In the genomic region with DNA sequence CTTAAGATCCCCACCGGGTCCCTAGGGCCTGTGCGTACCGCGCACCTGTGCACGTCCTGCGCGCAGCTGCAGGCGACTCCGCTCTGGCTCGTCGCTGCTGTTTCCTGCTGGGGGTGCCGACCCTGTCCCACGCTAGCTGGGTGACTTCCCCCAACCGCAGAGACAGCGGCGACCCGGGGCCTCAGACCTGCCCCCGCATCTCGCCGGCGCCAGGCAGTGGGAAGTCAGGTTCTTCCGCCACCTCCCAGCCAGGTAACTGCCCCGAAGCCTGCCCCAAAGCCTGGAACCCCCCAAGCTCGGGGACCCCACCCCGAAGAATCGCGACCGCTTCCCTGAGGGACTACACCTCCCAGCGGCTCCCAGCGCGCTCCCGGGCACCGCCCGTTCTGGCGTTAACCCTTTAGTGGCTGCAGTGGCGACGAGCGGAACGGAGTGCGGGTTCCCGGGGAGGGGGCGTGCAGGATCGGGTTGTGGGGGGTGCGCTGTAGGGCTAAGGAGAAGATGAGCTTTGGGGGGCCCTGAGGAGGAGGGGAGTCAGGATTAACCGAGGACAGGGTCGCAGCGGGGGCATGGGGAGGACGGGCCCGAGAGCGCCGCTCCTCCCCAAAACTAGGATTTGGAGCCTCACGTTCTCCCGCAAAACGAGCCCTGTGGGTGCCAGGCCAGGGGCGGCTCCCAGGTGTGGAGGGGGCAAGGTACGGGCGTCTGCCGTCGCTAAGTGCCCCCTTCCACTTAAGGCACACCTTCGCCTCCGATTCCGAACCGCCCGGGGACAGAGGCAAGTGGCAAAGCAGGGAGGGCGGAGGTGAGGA, we compare ENCODE assay signal across 8 cellular contexts. TPM values are rescaled to one million over a fixed set of nuclear protein-coding genes. Genes with fewer than 3 reads are reported as not detected.
DNase-seq lines count a peak whose midpoint lies in the region; ATAC-seq and TF ChIP-seq lines count a peak whose summit lies in the region.

No MANE protein-coding gene starts in this region.

- in situ Hi-C loops in GM13976 (cut with MboI; ENCODE audit: low sequenced_read_pairs, unreplicated experiment) = no loop called here

- DNase-seq in GM13976 (ENCODE audit: low spot score) = peak; percentile 77
- DNase-seq in cerebellar cortex (ENCODE audit: low spot score) = peak; percentile 66
- peak; percentile 82 for DNase-seq in left lobe of liver (ENCODE audit: low spot score)
- DNase-seq in stimulated activated CD4-positive, alpha-beta T cell treated with anti-CD3 and anti-CD28 coated beads, Interleukin-4, amount 100 ng/mL, for 1 hour = peak; percentile 56
- DNase-seq in NK-92 treated with Interleukin-12 subunit alpha and Interleukin-12 subunit beta, amount 100 ng/mL, for 24 hours (lab: John Stamatoyannopoulos, UW) = no peak
- DNase-seq in foreskin melanocyte = no peak

- peak; percentile 58 for ATAC-seq in HG03521 (IDR thresholded peaks at IDR 0.05; ENCODE audit: unreplicated experiment)
- peak; percentile 85 for ATAC-seq in left lobe of liver

- H3K4me3 ChIP-seq in WI38 (ENCODE audit: low read depth, low read length) = peak overlapping the region; percentile 70

- TF ChIP-seq CTCF in GM13976 (IDR thresholded peaks at IDR 0.05; ENCODE audit: borderline replicate concordance, control extremely low read depth, extremely low read depth, insufficient read depth, missing control alignments) (no peak), WI38 (IDR thresholded peaks at IDR 0.05; ENCODE audit: low read depth, low read length) (no peak)

RNA-seq across cellular contexts. Expression of a gene that starts 0.6 kb away (rescaled TPM):
- total RNA-seq in left lobe of liver = 43.2 TPM

RNA-seq across cellular contexts. Expression of a gene that starts 11.6 kb away (rescaled TPM):
- 33.6 TPM for total RNA-seq in left lobe of liver

RNA-seq across cellular contexts. Expression of a gene that starts 21.0 kb away (rescaled TPM):
- total RNA-seq in left lobe of liver = 96.1 TPM

Comparison
In these comparisons a context has a peak if more than half of its experiments do, and no peak if none do; other contexts are left out.
1. DNase-seq: peak in GM13976 (single experiment), cerebellar cortex (single experiment), left lobe of liver (single experiment) and stimulated activated CD4-positive, alpha-beta T cell treated with anti-CD3 and anti-CD28 coated beads, Interleukin-4, amount 100 ng/mL, for 1 hour (single experiment); none in NK-92 treated with Interleukin-12 subunit alpha and Interleukin-12 subunit beta, amount 100 ng/mL, for 24 hours (single experiment) and foreskin melanocyte (single experiment).